8 cellular contexts compared by ENCODE assay signal in the genomic region with DNA sequence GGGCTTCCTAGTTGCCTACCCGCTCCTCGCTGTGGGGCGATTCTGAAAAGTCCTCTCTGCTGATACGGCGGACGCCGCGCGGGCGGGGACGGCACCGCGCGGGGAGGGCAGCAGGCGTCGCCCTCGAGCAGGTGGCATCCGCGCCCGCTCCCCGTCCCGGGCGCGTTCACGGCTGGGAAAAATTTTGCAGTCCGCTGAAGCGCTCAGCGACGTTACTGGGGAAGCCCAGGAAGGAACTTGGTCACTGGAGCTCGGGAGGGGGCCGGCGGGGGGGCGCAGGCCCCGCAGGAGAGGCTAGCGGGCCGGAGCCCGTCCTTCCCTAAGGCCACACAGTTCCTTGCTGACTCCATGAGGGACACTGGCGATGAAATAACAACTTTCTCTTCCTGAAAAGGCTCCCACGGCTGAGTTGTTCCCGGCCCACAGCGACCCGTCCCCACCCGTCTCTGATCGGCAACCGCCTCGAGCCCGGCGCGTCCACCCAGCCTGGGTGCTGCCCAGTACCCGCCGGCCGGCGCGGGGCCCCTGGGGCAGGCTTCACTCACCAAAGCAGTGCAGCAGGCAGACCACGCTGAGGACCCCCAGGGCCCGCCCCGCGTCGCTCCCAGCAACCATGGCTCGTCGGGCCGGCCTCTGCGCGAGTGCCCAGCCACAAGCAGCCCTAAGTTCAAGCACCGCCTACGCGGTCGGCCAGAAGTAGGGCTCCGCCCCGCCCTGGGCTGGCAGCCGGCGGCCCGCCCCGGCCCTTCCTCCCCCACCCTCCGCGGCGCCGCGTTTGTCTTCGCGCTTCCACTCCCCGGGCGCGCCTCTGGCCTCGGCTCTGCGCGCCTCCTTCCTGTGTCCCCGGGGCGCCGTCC. TPM values are rescaled to one million over a fixed set of nuclear protein-coding genes. Genes with fewer than 3 reads are reported as not detected.
DNase-seq lines count a peak whose midpoint lies in the region; ATAC-seq and TF ChIP-seq lines count a peak whose summit lies in the region.

A gene with protein sequence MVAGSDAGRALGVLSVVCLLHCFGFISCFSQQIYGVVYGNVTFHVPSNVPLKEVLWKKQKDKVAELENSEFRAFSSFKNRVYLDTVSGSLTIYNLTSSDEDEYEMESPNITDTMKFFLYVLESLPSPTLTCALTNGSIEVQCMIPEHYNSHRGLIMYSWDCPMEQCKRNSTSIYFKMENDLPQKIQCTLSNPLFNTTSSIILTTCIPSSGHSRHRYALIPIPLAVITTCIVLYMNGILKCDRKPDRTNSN (minus strand): TSS at position 669 of the 857 bp plus-strand sequence. CDS start 54 bp downstream, at position 615.

- 0% methylated on average over 24 to 90 of the region's 90 CpGs for WGBS in endodermal cell (ENCODE audit: insufficient coverage in 1 of 2, insufficient read length in 1 of 2), 2 experiments
- WGBS in mesodermal cell (ENCODE audit: insufficient coverage in 2 of 2), 2 experiments = 1% methylated on average over 54 to 68 of the region's 90 CpGs

- peaks cover 33% of the 10 kb centered on the region for H3K36me3 Mint-ChIP-seq in activated CD8-positive, alpha-beta memory T cell treated with anti-CD3 and anti-CD28 coated beads, Interleukin-2, amount 10 ng/mL, durations not matched to agents 7 days and 5 days
- H3K36me3 Mint-ChIP-seq in endodermal cell (ENCODE audit: low read depth) = no peaks in the 10 kb centered on the region

- no peaks in the 10 kb centered on the region for H3K27me3 Mint-ChIP-seq in activated CD8-positive, alpha-beta memory T cell treated with anti-CD3 and anti-CD28 coated beads, Interleukin-2, amount 10 ng/mL, durations not matched to agents 7 days and 5 days
- H3K27me3 Mint-ChIP-seq in endodermal cell (ENCODE audit: insufficient read depth) = peaks cover 19% of the 10 kb centered on the region

- peaks cover 66% of the 10 kb centered on the region for H3K4me1 Mint-ChIP-seq in activated CD8-positive, alpha-beta memory T cell treated with anti-CD3 and anti-CD28 coated beads, Interleukin-2, amount 10 ng/mL, durations not matched to agents 7 days and 5 days
- H3K4me1 Mint-ChIP-seq in endodermal cell = peaks cover 15% of the 10 kb centered on the region

- peak; percentile 61 for ATAC-seq in GM19372 (IDR thresholded peaks at IDR 0.05; ENCODE audit: low read depth, unreplicated experiment)
- ATAC-seq in HG03521 (IDR thresholded peaks at IDR 0.05; ENCODE audit: unreplicated experiment) = peak; percentile 73
- ATAC-seq in activated CD8-positive, alpha-beta memory T cell treated with anti-CD3 and anti-CD28 coated beads, Interleukin-2, amount 10 ng/mL, durations not matched to agents 7 days and 5 days = peak; percentile 84

- H3K27ac Mint-ChIP-seq in activated CD8-positive, alpha-beta memory T cell treated with anti-CD3 and anti-CD28 coated beads, Interleukin-2, amount 10 ng/mL, durations not matched to agents 7 days and 5 days = peak within 1 kb of the TSS; percentile 91
- peak within 1 kb of the TSS; percentile 78 for H3K27ac Mint-ChIP-seq in endodermal cell

- H3K27ac ChIP-seq in endodermal cell (ENCODE audit: low read depth, low read length) (peak within 1 kb of the TSS; percentile 75), mesodermal cell (ENCODE audit: low read depth, low read length, severe bottlenecking) (peak within 1 kb of the TSS; percentile 84)

- TF ChIP-seq CTCF in endodermal cell (conservative IDR thresholded peaks at IDR 0.05) = peak; percentile 82

- CTCF ChIA-PET in activated CD8-positive, alpha-beta memory T cell treated with anti-CD3 and anti-CD28 coated beads, Interleukin-2, amount 10 ng/mL, durations not matched to agents 7 days and 5 days (lab: Charles Lee) = interaction anchor here (1.0 to 2.4 kb wide), 5 partner anchors 10 to 496 kb away, joined by 3 to 9 read pairs (median 4); a partner anchor contains a TSS

- peaks cover 7% of the 10 kb centered on the region for H3K4me1 ChIP-seq in endodermal cell (ENCODE audit: control insufficient read depth, insufficient read depth, low read length)
- peaks cover 37% of the 10 kb centered on the region for H3K4me1 ChIP-seq in mesodermal cell (ENCODE audit: control insufficient read depth, insufficient read depth, low read length, poor library complexity, severe bottlenecking)

- peak within 1 kb of the TSS; percentile 93 for H3K4me3 Mint-ChIP-seq in activated CD8-positive, alpha-beta memory T cell treated with anti-CD3 and anti-CD28 coated beads, Interleukin-2, amount 10 ng/mL, durations not matched to agents 7 days and 5 days
- H3K4me3 Mint-ChIP-seq in endodermal cell = peak within 1 kb of the TSS; percentile 67

- H3K27me3 ChIP-seq in endodermal cell (ENCODE audit: control insufficient read depth, insufficient read depth, low read length, poor library complexity, severe bottlenecking) = peaks cover 13% of the 10 kb centered on the region

- H3K9me3 Mint-ChIP-seq in activated CD8-positive, alpha-beta memory T cell treated with anti-CD3 and anti-CD28 coated beads, Interleukin-2, amount 10 ng/mL, durations not matched to agents 7 days and 5 days (ENCODE audit: low read depth) = no peaks in the 10 kb centered on the region
- H3K9me3 Mint-ChIP-seq in endodermal cell = no peaks in the 10 kb centered on the region

- H3K9me3 ChIP-seq in endodermal cell (ENCODE audit: control insufficient read depth, low read length) = no peaks in the 10 kb centered on the region
- no peaks in the 10 kb centered on the region for H3K9me3 ChIP-seq in mesodermal cell (ENCODE audit: control insufficient read depth, low read length)

- no peaks in the 10 kb centered on the region for H3K36me3 ChIP-seq in endodermal cell (ENCODE audit: control insufficient read depth, insufficient read depth, low read length)
- H3K36me3 ChIP-seq in mesodermal cell (ENCODE audit: control insufficient read depth, insufficient read depth, low read length) = no peaks in the 10 kb centered on the region

- DNase-seq in CMK (ENCODE audit: low read depth) = peak; percentile 71
- DNase-seq in NOMO-1 treated with DMSO at 0.1 percent for 48 hours (lab: John Stamatoyannopoulos, UW; ENCODE audit: unreplicated experiment) = peak; percentile 87
- peak; percentile 93 for DNase-seq in activated CD8-positive, alpha-beta memory T cell treated with anti-CD3 and anti-CD28 coated beads, Interleukin-2, amount 10 ng/mL, durations not matched to agents 7 days and 5 days
- peak; percentile 95 for DNase-seq in endodermal cell
- peak; percentile 63 to 76 for DNase-seq in stimulated activated CD8-positive, alpha-beta memory T cell treated with anti-CD3 and anti-CD28 coated beads, Interleukin-15, amount 100 ng/mL, for 4 hours (ENCODE audit: low read depth in 2 of 2)

- H3K4me3 ChIP-seq in endodermal cell (ENCODE audit: low read length) = peak within 1 kb of the TSS; percentile 89
- H3K4me3 ChIP-seq in mesodermal cell (ENCODE audit: extremely low read depth, insufficient read depth, low read length, poor library complexity, severe bottlenecking) = peak within 1 kb of the TSS; percentile 70

- peak within 1 kb of the TSS; percentile 83 for H3K9ac ChIP-seq in endodermal cell (ENCODE audit: extremely low read depth, low read length, poor library complexity, severe bottlenecking)

RNA-seq across cellular contexts. Expression of the gene that starts here (rescaled TPM):
- 10 to 100 TPM; 54.0 to 56.9 TPM for total RNA-seq in activated CD8-positive, alpha-beta memory T cell treated with anti-CD3 and anti-CD28 coated beads, Interleukin-2, amount 10 ng/mL, durations not matched to agents 7 days and 5 days
- 1 to 10 TPM; 4.6 to 5.9 TPM for total RNA-seq in endodermal cell
- polyA plus RNA-seq in endodermal cell (2013, experiment 1 of 2) = 13.5 TPM
- 15.1 TPM for polyA plus RNA-seq in endodermal cell (2013, experiment 2 of 2)
- polyA plus RNA-seq in mesodermal cell (2013, experiment 1 of 2) = 17.8 TPM
- 18.2 TPM for polyA plus RNA-seq in mesodermal cell (2013, experiment 2 of 2)

Comparison
In these comparisons a context has a peak if more than half of its experiments do, and no peak if none do; other contexts are left out.
1. Peak in every context shown above with its lines: DNase-seq, ATAC-seq, H3K4me3 ChIP-seq and H3K27ac ChIP-seq.
2. RNA of the gene that starts here (total RNA-seq): 54.0 to 56.9 TPM in activated CD8-positive, alpha-beta memory T cell treated with anti-CD3 and anti-CD28 coated beads, Interleukin-2, amount 10 ng/mL, durations not matched to agents 7 days and 5 days; 4.6 to 5.9 TPM in endodermal cell; every median in the first group is over 4 times any median in the second.